8 cellular contexts compared by ENCODE assay signal in genomic region chr4:158722917-158723793, GRCh38. TPM values are rescaled to one million over a fixed set of nuclear protein-coding genes. Genes with fewer than 3 reads are reported as not detected.
DNase-seq lines count a peak whose midpoint lies in the region; ATAC-seq, FAIRE-seq and TF ChIP-seq lines count a peak whose summit lies in the region.

PPID (minus strand) TSS chr4:158723396; CDS start chr4:158723288, 108 bp downstream.

- DNase-seq in ACHN (peak; percentile 81), NCI-H2171 treated with DMSO at 0.1 percent for 48 hours (lab: John Stamatoyannopoulos, UW) (peak; percentile 78), WTC11 (ENCODE audit: low spot score) (peak; percentile 83), bronchial epithelial cell (ENCODE audit: low read depth) (peak; percentile 59), iPS-NIHi11 (ENCODE audit: low spot score) (peak; percentile 93), small intestine (peak; percentile 87)

- POLR2A ChIA-PET in WTC11 (lab: Charles Lee) = no interaction called here

- peaks cover 7% of the 10 kb centered on the region for H3K27me3 Mint-ChIP-seq in WTC11 (ENCODE audit: low read depth)

- H3K36me3 ChIP-seq in bronchial epithelial cell (ENCODE audit: control insufficient read depth, insufficient read depth, low read length) (peaks cover 7% of the 10 kb centered on the region), small intestine (ENCODE audit: control insufficient read depth in 2 of 2, insufficient read depth in 2 of 2, low read length in 2 of 2) (peaks cover 3 to 9% of the 10 kb centered on the region in 2 donors)

- peak within 1 kb of the TSS; percentile 71 to 94 for H3K27ac ChIP-seq in small intestine (ENCODE audit: low read depth in 1 of 2, low read length in 1 of 2)

- H3K27ac Mint-ChIP-seq in WTC11 = peak within 1 kb of the TSS; percentile 98

- 0% methylated on average over 63 to 65 of the region's 65 CpGs for WGBS in small intestine, 3 donors

- CTCF ChIA-PET in WTC11 (lab: Charles Lee) = no interaction called here

- no peaks in the 10 kb centered on the region for H3K9me3 ChIP-seq in small intestine (ENCODE audit: control insufficient read depth, low read depth)

- peaks cover 34% of the 10 kb centered on the region for H3K36me3 Mint-ChIP-seq in WTC11

- H3K4me1 Mint-ChIP-seq in WTC11 = peaks cover 15% of the 10 kb centered on the region

- H3K4me1 ChIP-seq in small intestine (ENCODE audit: control insufficient read depth in 2 of 2, insufficient read depth in 1 of 2, low read depth in 1 of 2, low read length in 1 of 2) = no peaks in the 10 kb centered on the region

- peak within 1 kb of the TSS; percentile 94 for H3K4me3 Mint-ChIP-seq in WTC11

- TF ChIP-seq CTCF in WTC11 (IDR thresholded peaks at IDR 0.05) = no peak
- TF ChIP-seq CTCF in bronchial epithelial cell (IDR thresholded peaks at IDR 0.05; ENCODE audit: insufficient read depth, low read length, severe bottlenecking) = no peak

- peak; percentile 82 for ATAC-seq in GM18870 (IDR thresholded peaks at IDR 0.05; ENCODE audit: unreplicated experiment)
- ATAC-seq in HG03108 (IDR thresholded peaks at IDR 0.05; ENCODE audit: unreplicated experiment) = peak; percentile 96
- ATAC-seq in WTC11 = peak; percentile 86

- H3K4me3 ChIP-seq in bronchial epithelial cell (ENCODE audit: low read depth, low read length) (peak within 1 kb of the TSS; percentile 57), small intestine (ENCODE audit: low read depth in 1 of 2, low read length in 2 of 2) (peak within 1 kb of the TSS; percentile 69 to 70)

- no peaks in the 10 kb centered on the region for H3K9me3 Mint-ChIP-seq in WTC11

- in situ Hi-C loops in ACHN (cut with HindIII; ENCODE audit: low pct_ligation_motif_present, low pct_unique_long_range_greater_than_20kb, low sequenced_read_pairs) = no loop called here

- H3K27me3 ChIP-seq in bronchial epithelial cell (ENCODE audit: control insufficient read depth, insufficient read depth, low read length) = no peaks in the 10 kb centered on the region
- H3K27me3 ChIP-seq in small intestine (ENCODE audit: control insufficient read depth in 2 of 2, insufficient read depth in 2 of 2, low read length in 2 of 2) = no peaks in the 10 kb centered on the region

- FAIRE-seq in bronchial epithelial cell (lab: Jason Lieb, UNC) (no peak), small intestine (lab: Jason Lieb, UNC) (no peak)

TF ChIP-seq in WTC11, 78 proteins besides CTCF, POLR2A, EP300 and RAD21 (continues in another document):
- no peak for TF ChIP-seq CBFB (CRISPR knock-in tag; IDR thresholded peaks at IDR 0.05; ENCODE audit: low read depth)
- TF ChIP-seq AFF4 (CRISPR knock-in tag; IDR thresholded peaks at IDR 0.05; ENCODE audit: borderline replicate concordance) = 0 out of 2 replicates have a peak, but pooled peaks have one; percentile 36
- no peak for TF ChIP-seq GTF2I (CRISPR knock-in tag; conservative IDR thresholded peaks at IDR 0.05)
- TF ChIP-seq, protein P1, sequence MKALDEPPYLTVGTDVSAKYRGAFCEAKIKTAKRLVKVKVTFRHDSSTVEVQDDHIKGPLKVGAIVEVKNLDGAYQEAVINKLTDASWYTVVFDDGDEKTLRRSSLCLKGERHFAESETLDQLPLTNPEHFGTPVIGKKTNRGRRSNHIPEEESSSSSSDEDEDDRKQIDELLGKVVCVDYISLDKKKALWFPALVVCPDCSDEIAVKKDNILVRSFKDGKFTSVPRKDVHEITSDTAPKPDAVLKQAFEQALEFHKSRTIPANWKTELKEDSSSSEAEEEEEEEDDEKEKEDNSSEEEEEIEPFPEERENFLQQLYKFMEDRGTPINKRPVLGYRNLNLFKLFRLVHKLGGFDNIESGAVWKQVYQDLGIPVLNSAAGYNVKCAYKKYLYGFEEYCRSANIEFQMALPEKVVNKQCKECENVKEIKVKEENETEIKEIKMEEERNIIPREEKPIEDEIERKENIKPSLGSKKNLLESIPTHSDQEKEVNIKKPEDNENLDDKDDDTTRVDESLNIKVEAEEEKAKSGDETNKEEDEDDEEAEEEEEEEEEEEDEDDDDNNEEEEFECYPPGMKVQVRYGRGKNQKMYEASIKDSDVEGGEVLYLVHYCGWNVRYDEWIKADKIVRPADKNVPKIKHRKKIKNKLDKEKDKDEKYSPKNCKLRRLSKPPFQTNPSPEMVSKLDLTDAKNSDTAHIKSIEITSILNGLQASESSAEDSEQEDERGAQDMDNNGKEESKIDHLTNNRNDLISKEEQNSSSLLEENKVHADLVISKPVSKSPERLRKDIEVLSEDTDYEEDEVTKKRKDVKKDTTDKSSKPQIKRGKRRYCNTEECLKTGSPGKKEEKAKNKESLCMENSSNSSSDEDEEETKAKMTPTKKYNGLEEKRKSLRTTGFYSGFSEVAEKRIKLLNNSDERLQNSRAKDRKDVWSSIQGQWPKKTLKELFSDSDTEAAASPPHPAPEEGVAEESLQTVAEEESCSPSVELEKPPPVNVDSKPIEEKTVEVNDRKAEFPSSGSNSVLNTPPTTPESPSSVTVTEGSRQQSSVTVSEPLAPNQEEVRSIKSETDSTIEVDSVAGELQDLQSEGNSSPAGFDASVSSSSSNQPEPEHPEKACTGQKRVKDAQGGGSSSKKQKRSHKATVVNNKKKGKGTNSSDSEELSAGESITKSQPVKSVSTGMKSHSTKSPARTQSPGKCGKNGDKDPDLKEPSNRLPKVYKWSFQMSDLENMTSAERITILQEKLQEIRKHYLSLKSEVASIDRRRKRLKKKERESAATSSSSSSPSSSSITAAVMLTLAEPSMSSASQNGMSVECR (CRISPR knock-in tag; IDR thresholded peaks at IDR 0.05; ENCODE audit: borderline replicate concordance) = peak; percentile 42
- 0 out of 2 replicates have a peak, but pooled peaks have one; percentile 63 for TF ChIP-seq MYBL2 (CRISPR knock-in tag; IDR thresholded peaks at IDR 0.05)
- 0 out of 2 replicates have a peak, but pooled peaks have one; percentile 43 for TF ChIP-seq ZNF138 (CRISPR knock-in tag; conservative IDR thresholded peaks at IDR 0.05)
- peak; percentile 71 for TF ChIP-seq TEAD1 (CRISPR knock-in tag; IDR thresholded peaks at IDR 0.05)
- no peak for TF ChIP-seq NFATC4 (CRISPR knock-in tag; IDR thresholded peaks at IDR 0.05)
- no peak; the same call in 1 of the 2 replicates for TF ChIP-seq FOXP1 (CRISPR knock-in tag; IDR thresholded peaks at IDR 0.05; ENCODE audit: borderline replicate concordance)
- TF ChIP-seq NR2C2 (CRISPR knock-in tag; IDR thresholded peaks at IDR 0.05) = no peak
- TF ChIP-seq ZNF281 (CRISPR knock-in tag; IDR thresholded peaks at IDR 0.05) = no peak

RNA-seq across cellular contexts. Expression of gene PPID, which starts in this region (rescaled TPM):
- total RNA-seq in WTC11 (2021) (38.3 to 40.5 TPM (median 40.3 TPM) in 3 replicates), bronchial epithelial cell (16.3 and 18.1 TPM in 2 replicates)
- polyA plus RNA-seq in small intestine = 10 to 100 TPM; 28.4 to 46.5 (median 33.4) TPM

Comparison
In these comparisons a context has a peak if more than half of its experiments do, and no peak if none do; other contexts are left out.
1. Peak in every context shown above with its lines: DNase-seq, ATAC-seq, H3K4me3 ChIP-seq and H3K27ac ChIP-seq.